21 cellular contexts compared by ENCODE assay signal in the genomic region with DNA sequence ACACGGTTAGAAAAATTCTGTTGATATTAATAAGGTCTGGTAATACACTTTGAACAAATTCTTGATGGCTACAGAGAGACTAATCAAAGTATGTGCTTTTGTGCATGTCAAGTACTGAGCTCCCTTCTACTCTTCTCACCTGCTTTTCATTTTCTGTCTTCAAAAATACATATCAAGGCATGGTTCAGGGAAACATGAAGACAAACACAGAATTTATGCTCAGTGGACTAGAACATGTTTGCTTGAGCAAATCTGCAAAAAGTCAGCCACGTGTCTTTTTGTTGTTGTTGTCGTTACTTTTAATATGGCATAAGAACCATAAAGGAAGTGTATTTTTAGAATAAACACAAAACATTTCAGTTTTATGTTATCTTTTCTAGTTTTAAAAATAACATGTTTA. TPM values are rescaled to one million over a fixed set of nuclear protein-coding genes. Genes with fewer than 3 reads are reported as not detected.
DNase-seq lines count a peak whose midpoint lies in the region; ATAC-seq, FAIRE-seq and TF ChIP-seq lines count a peak whose summit lies in the region.
"Had no signal": no experiment of that assay in that cellular context is flagged by ENCODE, and none has a peak within 500 bp of the region (broad histone marks: within the 10 kb centered on the region; RNA-seq: fewer than 3 reads in every experiment).

No MANE protein-coding gene starts in this region.

- TF ChIP-seq CTCF in GM12865 (IDR thresholded peaks at IDR 0.05; ENCODE audit: insufficient read depth, low read depth, low read length, missing control alignments): no peak
- TF ChIP-seq CTCF in WTC11 (IDR thresholded peaks at IDR 0.05): no peak
- no peak for TF ChIP-seq CTCF in upper lobe of right lung (IDR thresholded peaks at IDR 0.05)

- peak overlapping the region; percentile 7; the same call in 1 of the 2 replicates for H3K4me3 ChIP-seq in GM12865 (ENCODE audit: low read depth, low read length)
- no peak overlapping the region for H3K4me3 ChIP-seq in upper lobe of right lung
- H3K4me3 ChIP-seq: heart left ventricle, MG63, prostate gland, transverse colon had no signal

- no peak overlapping the region; the same call in 1 of the 2 replicates for H3K27ac Mint-ChIP-seq in WTC11

- H3K9me3 Mint-ChIP-seq in WTC11: peaks cover 10% of the 10 kb centered on the region; the same call in 1 of the 2 replicates

- no peak overlapping the region for H3K27ac ChIP-seq in upper lobe of right lung
- H3K27ac ChIP-seq: epithelial cell of prostate, heart left ventricle, prostate gland, transverse colon had no signal

- FAIRE-seq in islet of Langerhans (lab: Jason Lieb, UNC): peak; percentile 36
- FAIRE-seq: colon, HTR-8/SVneo had no signal

- peaks cover 13% of the 10 kb centered on the region for H3K36me3 Mint-ChIP-seq in WTC11

- DNase-seq in GM12865 (ENCODE audit: low read depth) (peak; percentile 66), WTC11 (ENCODE audit: low spot score) (no peak), putamen (ENCODE audit: low spot score) (no peak), upper lobe of right lung (no peak), cerebellum (ENCODE audit: low spot score) (no peak)
- DNase-seq: amygdala, BE2C, DMS79 treated with DMSO at 0.1 percent for 48 hours, heart left ventricle, left colon, MG63, NCI-H774, transverse colon had no signal

- H3K36me3 ChIP-seq in upper lobe of right lung: no peaks in the 10 kb centered on the region
- H3K36me3 ChIP-seq: BE2C, heart left ventricle, MG63, prostate gland, transverse colon had no signal

- H3K27me3 ChIP-seq in upper lobe of right lung: no peaks in the 10 kb centered on the region
- H3K27me3 ChIP-seq: BE2C, heart left ventricle, MG63, transverse colon had no signal

- ATAC-seq in GM21381 (IDR thresholded peaks at IDR 0.05; ENCODE audit: unreplicated experiment): peak; percentile 53
- peak; percentile 59 for ATAC-seq in HG03064 (IDR thresholded peaks at IDR 0.05; ENCODE audit: low read depth, unreplicated experiment)
- no peak for ATAC-seq in WTC11
- no peak for ATAC-seq in upper lobe of right lung
- ATAC-seq: heart left ventricle, left colon, Right ventricle myocardium inferior had no signal

- peaks cover 35% of the 10 kb centered on the region for H3K4me1 Mint-ChIP-seq in WTC11

- POLR2A ChIA-PET in WTC11 (lab: Charles Lee): no interaction called here

- H3K27me3 Mint-ChIP-seq in WTC11 (ENCODE audit: low read depth): no peaks in the 10 kb centered on the region

- peaks cover 18% of the 10 kb centered on the region for H3K4me1 ChIP-seq in upper lobe of right lung
- H3K4me1 ChIP-seq: BE2C, prostate gland had no signal

- intact Hi-C loops in upper lobe of right lung (cut with DNase I): no loop called here

- CTCF ChIA-PET in WTC11 (lab: Charles Lee): no interaction called here

- no peaks in the 10 kb centered on the region for H3K9me3 ChIP-seq in upper lobe of right lung
- H3K9me3 ChIP-seq: BE2C, heart left ventricle, MG63, prostate gland, transverse colon had no signal

- no peak overlapping the region for H3K4me3 Mint-ChIP-seq in WTC11

TF ChIP-seq in WTC11, 78 proteins besides CTCF, POLR2A, EP300 and RAD21:
- TF ChIP-seq, protein P1, sequence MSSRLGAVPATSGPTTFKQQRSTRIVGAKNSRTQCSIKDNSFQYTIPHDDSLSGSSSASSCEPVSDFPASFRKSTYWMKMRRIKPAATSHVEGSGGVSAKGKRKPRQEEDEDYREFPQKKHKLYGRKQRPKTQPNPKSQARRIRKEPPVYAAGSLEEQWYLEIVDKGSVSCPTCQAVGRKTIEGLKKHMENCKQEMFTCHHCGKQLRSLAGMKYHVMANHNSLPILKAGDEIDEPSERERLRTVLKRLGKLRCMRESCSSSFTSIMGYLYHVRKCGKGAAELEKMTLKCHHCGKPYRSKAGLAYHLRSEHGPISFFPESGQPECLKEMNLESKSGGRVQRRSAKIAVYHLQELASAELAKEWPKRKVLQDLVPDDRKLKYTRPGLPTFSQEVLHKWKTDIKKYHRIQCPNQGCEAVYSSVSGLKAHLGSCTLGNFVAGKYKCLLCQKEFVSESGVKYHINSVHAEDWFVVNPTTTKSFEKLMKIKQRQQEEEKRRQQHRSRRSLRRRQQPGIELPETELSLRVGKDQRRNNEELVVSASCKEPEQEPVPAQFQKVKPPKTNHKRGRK (CRISPR knock-in tag; IDR thresholded peaks at IDR 0.05; ENCODE audit: borderline replicate concordance): no peak
- no peak for TF ChIP-seq MXD4 (CRISPR knock-in tag; IDR thresholded peaks at IDR 0.05; ENCODE audit: borderline replicate concordance)

RNA-seq across cellular contexts. Expression of a gene that starts 21.9 kb away (rescaled TPM):
- total RNA-seq in WTC11 (2021) (38.9 to 41.0 TPM (median 39.2 TPM) in 3 replicates), upper lobe of right lung (51.4 TPM), cerebellum (129 TPM)

Comparison
In these comparisons a context has a peak if more than half of its experiments do, and no peak if none do; other contexts are left out.
1. ATAC-seq: peak in GM21381 (single experiment) and HG03064 (single experiment); none in WTC11 (single experiment) and upper lobe of right lung (single experiment).